1 cellular context compared by ENCODE assay signal in genomic region chr9:128115187-128116103, GRCh38.
TF ChIP-seq lines count a peak whose summit lies in the region.

No MANE protein-coding gene starts in this region.

TF ChIP-seq in HepG2, 621 proteins besides CTCF, POLR2A, EP300 and RAD21 (continued from another document and continues in another):
- TF ChIP-seq ZNF609 (CRISPR knock-in tag; IDR thresholded peaks at IDR 0.05; ENCODE audit: borderline replicate concordance) (peak; percentile 98), ZNF589 (CRISPR knock-in tag; conservative IDR thresholded peaks at IDR 0.05) (no peak; the same call in 1 of the 2 replicates), DMAP1 (CRISPR knock-in tag; IDR thresholded peaks at IDR 0.05) (peak; percentile 83), ZNF230 (CRISPR knock-in tag; IDR thresholded peaks at IDR 0.05) (peak; percentile 81; the same call in 1 of the 2 replicates), DR1 (CRISPR knock-in tag; IDR thresholded peaks at IDR 0.05) (no peak), ZKSCAN5 (CRISPR knock-in tag; IDR thresholded peaks at IDR 0.05) (no peak), MTA1 (CRISPR knock-in tag; IDR thresholded peaks at IDR 0.05; ENCODE audit: borderline replicate concordance) (peak; percentile 99), CAMTA2 (CRISPR knock-in tag; IDR thresholded peaks at IDR 0.05; ENCODE audit: borderline replicate concordance) (0 out of 2 replicates have a peak, but pooled peaks have one; percentile 60), TEAD3 (CRISPR knock-in tag; optimal IDR thresholded peaks at IDR 0.05; ENCODE audit: borderline replicate concordance) (peak; percentile 76), ZNF850 (CRISPR knock-in tag; conservative IDR thresholded peaks at IDR 0.05) (no peak), MXD1 (CRISPR knock-in tag; IDR thresholded peaks at IDR 0.05) (peak; percentile 76; the same call in 1 of the 2 replicates), PBX2 (CRISPR knock-in tag; IDR thresholded peaks at IDR 0.05) (no peak), KLF12 (CRISPR knock-in tag; IDR thresholded peaks at IDR 0.05; ENCODE audit: borderline replicate concordance) (peak; percentile 96), TBP (CRISPR knock-in tag; IDR thresholded peaks at IDR 0.05) (no peak), MYPOP (CRISPR knock-in tag; IDR thresholded peaks at IDR 0.05) (no peak), GTF3A (CRISPR knock-in tag; conservative IDR thresholded peaks at IDR 0.05) (0 out of 2 replicates have a peak, but pooled peaks have one; percentile 82), ZNF510 (CRISPR knock-in tag; IDR thresholded peaks at IDR 0.05; ENCODE audit: low read depth) (peak; percentile 97), NFRKB (IDR thresholded peaks at IDR 0.05) (no peak), SRSF1 (optimal IDR thresholded peaks at IDR 0.05; ENCODE audit: low read depth, low read length) (no peak), ARID2 (CRISPR knock-in tag; IDR thresholded peaks at IDR 0.05; ENCODE audit: borderline replicate concordance) (no peak), HNRNPUL1 (IDR thresholded peaks at IDR 0.05; ENCODE audit: low read depth, low read length) (no peak), GPN1 (CRISPR knock-in tag; IDR thresholded peaks at IDR 0.05; ENCODE audit: borderline replicate concordance) (no peak), ZMYM2 (CRISPR knock-in tag; IDR thresholded peaks at IDR 0.05) (peak; percentile 91), FOXA3 (CRISPR knock-in tag; IDR thresholded peaks at IDR 0.05) (peak; percentile 95), ZFP82 (CRISPR knock-in tag; IDR thresholded peaks at IDR 0.05; ENCODE audit: borderline replicate concordance) (peak; percentile 60; the same call in 1 of the 2 replicates), ZNF251 (CRISPR knock-in tag; IDR thresholded peaks at IDR 0.05) (0 out of 2 replicates have a peak, but pooled peaks have one; percentile 38), EEA1 (CRISPR knock-in tag; IDR thresholded peaks at IDR 0.05; ENCODE audit: borderline replicate concordance) (no peak), ZNF674 (CRISPR knock-in tag; IDR thresholded peaks at IDR 0.05; ENCODE audit: low read depth) (no peak), TAF15 (IDR thresholded peaks at IDR 0.05; ENCODE audit: low read depth, low read length, poor library complexity, severe bottlenecking) (no peak), ZNF3 (CRISPR knock-in tag; IDR thresholded peaks at IDR 0.05) (no peak; the same call in 1 of the 2 replicates), CENPBD1 (CRISPR knock-in tag; IDR thresholded peaks at IDR 0.05; ENCODE audit: borderline replicate concordance, low read depth) (no peak), ZNF382 (CRISPR knock-in tag; IDR thresholded peaks at IDR 0.05; ENCODE audit: borderline replicate concordance) (no peak), MXI1 (IDR thresholded peaks at IDR 0.05; ENCODE audit: borderline replicate concordance, low read depth, low read length) (peak; percentile 38; the same call in 1 of the 3 replicates), FOXP4 (CRISPR knock-in tag; IDR thresholded peaks at IDR 0.05) (peak; percentile 94), ZNF530 (CRISPR knock-in tag; IDR thresholded peaks at IDR 0.05; ENCODE audit: low read depth) (no peak), PCBP2 (optimal IDR thresholded peaks at IDR 0.05; ENCODE audit: low read depth, low read length, poor library complexity, severe bottlenecking) (no peak), ZNF367 (CRISPR knock-in tag; IDR thresholded peaks at IDR 0.05; ENCODE audit: borderline replicate concordance) (no peak), ZNF136 (CRISPR knock-in tag; IDR thresholded peaks at IDR 0.05; ENCODE audit: low read depth) (no peak), ZNF460 (CRISPR knock-in tag; IDR thresholded peaks at IDR 0.05; ENCODE audit: borderline replicate concordance) (peak; percentile 67; the same call in 1 of the 2 replicates), ELF1 (CRISPR knock-in tag; IDR thresholded peaks at IDR 0.05) (peak; percentile 88), MLX (CRISPR knock-in tag; IDR thresholded peaks at IDR 0.05) (peak; percentile 100), ZNF10 (CRISPR knock-in tag; IDR thresholded peaks at IDR 0.05; ENCODE audit: borderline replicate concordance, low read depth) (no peak), CSRNP2 (CRISPR knock-in tag; conservative IDR thresholded peaks at IDR 0.05; ENCODE audit: low read depth) (no peak), ZNF33A (CRISPR knock-in tag; IDR thresholded peaks at IDR 0.05; ENCODE audit: borderline replicate concordance) (no peak), NFE2L1 (CRISPR knock-in tag; IDR thresholded peaks at IDR 0.05; ENCODE audit: borderline replicate concordance) (0 out of 2 replicates have a peak, but pooled peaks have one; percentile 4), ZNF101 (CRISPR knock-in tag; IDR thresholded peaks at IDR 0.05; ENCODE audit: borderline replicate concordance, low read depth) (0 out of 2 replicates have a peak, but pooled peaks have one; percentile 71), PHB2 (IDR thresholded peaks at IDR 0.05; ENCODE audit: partially characterized antibody) (no peak), NFYB (CRISPR knock-in tag; IDR thresholded peaks at IDR 0.05) (peak; percentile 34), CREB3 (CRISPR knock-in tag; IDR thresholded peaks at IDR 0.05) (no peak), ASH2L (IDR thresholded peaks at IDR 0.05; ENCODE audit: insufficient read length, low read depth, low read length) (peak; percentile 76), TMF1 (CRISPR knock-in tag; IDR thresholded peaks at IDR 0.05; ENCODE audit: low read depth) (no peak; the same call in 1 of the 2 replicates), ZNF234 (CRISPR knock-in tag; conservative IDR thresholded peaks at IDR 0.05) (no peak), GABPB1 (CRISPR knock-in tag; IDR thresholded peaks at IDR 0.05) (peak; percentile 78), DDIT3 (CRISPR knock-in tag; IDR thresholded peaks at IDR 0.05) (no peak), IRF2 (CRISPR knock-in tag; IDR thresholded peaks at IDR 0.05) (peak; percentile 75), MYNN (CRISPR knock-in tag; IDR thresholded peaks at IDR 0.05; ENCODE audit: low read depth) (no peak), ZBTB38 (CRISPR knock-in tag; IDR thresholded peaks at IDR 0.05) (peak; percentile 88), NR2C2 (CRISPR knock-in tag; IDR thresholded peaks at IDR 0.05; ENCODE audit: borderline replicate concordance) (peak; percentile 73), ZNF598 (CRISPR knock-in tag; IDR thresholded peaks at IDR 0.05; ENCODE audit: borderline replicate concordance) (no peak), MATR3 (CRISPR knock-in tag; IDR thresholded peaks at IDR 0.05) (no peak)
